Comparison of ENCODE assay signal across 16 cellular contexts in genomic region chr10:109427421-109427820, GRCh38.
DNase-seq lines count a peak whose midpoint lies in the region; ATAC-seq and TF ChIP-seq lines count a peak whose summit lies in the region.
"Had no signal": no experiment of that assay in that cellular context is flagged by ENCODE, and none has a peak within 500 bp of the region (broad histone marks: within the 10 kb centered on the region; RNA-seq: fewer than 3 reads in every experiment).

No MANE protein-coding gene starts in this region.

- no peaks in the 10 kb centered on the region for H3K79me2 ChIP-seq in H9 (ENCODE audit: insufficient read depth, low read length)

- no peak overlapping the region for H3K23ac ChIP-seq in H9 (ENCODE audit: insufficient read length, low read depth, low read length)

- H4K8ac ChIP-seq in H9 (replicated peaks; ENCODE audit: insufficient read length, low read depth, low read length): no peak overlapping the region

- no peak overlapping the region for H3K4me3 Mint-ChIP-seq in H9
- H3K4me3 Mint-ChIP-seq: activated naive CD8-positive, alpha-beta T cell had no signal

- H3K18ac ChIP-seq in H9 (ENCODE audit: insufficient read length, low read depth, low read length): no peak overlapping the region

- H2BK5ac ChIP-seq in H9 (ENCODE audit: insufficient read length, low read length): no peak overlapping the region

- H3K79me1 ChIP-seq in H9 (ENCODE audit: insufficient read depth, low read depth, low read length, poor library complexity, severe bottlenecking): no peaks in the 10 kb centered on the region

- H3K4me1 Mint-ChIP-seq in H9: peaks cover 9 to 11% of the 10 kb centered on the region in 2 experiments

- peak; percentile 57; the same call in 2 of the 3 replicates for TF ChIP-seq CTCF in H9 (conservative IDR thresholded peaks at IDR 0.05)

- H3K4me1 ChIP-seq in H9 (ENCODE audit: insufficient read depth, low read length): peaks cover 2% of the 10 kb centered on the region; the same call in 1 of the 2 replicates
- H3K4me1 ChIP-seq: upper lobe of right lung had no signal

- WGBS in H9 (ENCODE audit: extremely low coverage, insufficient read length, low lambda C conversion rate): no CpG with 5 or more reads among the region's 2 CpGs

- H3K27me3 Mint-ChIP-seq in H9 (ENCODE audit: low read depth): no peaks in the 10 kb centered on the region
- H3K27me3 Mint-ChIP-seq: activated naive CD8-positive, alpha-beta T cell had no signal

- no peak overlapping the region for H3T11ph ChIP-seq in H9 (ENCODE audit: low read length)

- no peaks in the 10 kb centered on the region for H3K9me3 Mint-ChIP-seq in H9

- in situ Hi-C loops in ACHN (cut with HindIII; ENCODE audit: low pct_ligation_motif_present, low pct_unique_long_range_greater_than_20kb, low sequenced_read_pairs): no loop called here

- no peak overlapping the region for H3K14ac ChIP-seq in H9 (ENCODE audit: insufficient read depth, low read length)

- H2BK120ac ChIP-seq in H9 (ENCODE audit: low read depth, low read length, poor library complexity, severe bottlenecking): no peak overlapping the region

- H2BK20ac ChIP-seq in H9 (ENCODE audit: low read depth, low read length, poor library complexity, severe bottlenecking): no peak overlapping the region

- no peak overlapping the region for H3K9ac ChIP-seq in H9 (ENCODE audit: extremely low read depth, insufficient read length, low read length)

- peak; percentile 15 for DNase-seq in ACHN
- no peak for DNase-seq in H9
- DNase-seq in amniotic stem cell (lab: John Stamatoyannopoulos, UW): peak; percentile 22
- peak; percentile 8 for DNase-seq in left kidney (ENCODE audit: low read depth, low spot score)
- DNase-seq in activated CD4-positive, CD25-positive, alpha-beta regulatory T cell treated with anti-CD3 and anti-CD28 coated beads, Interleukin-2, amount 50 U/mL, for 72 hours: no peak
- DNase-seq in stimulated activated naive CD8-positive, alpha-beta T cell treated with anti-CD3 and anti-CD28 coated beads, Interleukin-15, Interleukin-2, amounts not matched to agents 100 U/mL and 50 U/mL, for 24 hours: no peak
- DNase-seq: activated CD8-positive, alpha-beta memory T cell treated with anti-CD3 and anti-CD28 coated beads, Interleukin-2, amount 50 U/mL, for 4 hours; AML-193; SHP77 treated with DMSO at 0.1 percent for 48 hours; stimulated activated CD4-positive, alpha-beta T cell treated with anti-CD3 and anti-CD28 coated beads, Interleukin-1b, Interleukin-23, amount 100 ng/mL, for 48 hours; stimulated activated CD8-positive, alpha-beta memory T cell treated with anti-CD3 and anti-CD28 coated beads, Interleukin-4, amount 100 ng/mL, for 48 hours; upper lobe of right lung had no signal

- no peak overlapping the region for H2BK12ac ChIP-seq in H9 (ENCODE audit: insufficient read length, low read depth, low read length)

- H3K23me2 ChIP-seq in H9 (ENCODE audit: insufficient read length, low read depth, low read length, poor library complexity, severe bottlenecking): no peaks in the 10 kb centered on the region

- no peak overlapping the region for H3K56ac ChIP-seq in H9 (ENCODE audit: insufficient read length, low read depth, low read length)

- no peaks in the 10 kb centered on the region for H3K27me3 ChIP-seq in H9 (ENCODE audit: insufficient read depth, low read length)
- H3K27me3 ChIP-seq: upper lobe of right lung had no signal

- H3K27ac Mint-ChIP-seq in H9: peak overlapping the region in 1 of 3 experiments; percentile 73; a peak in 2 of 7 replicates
- H3K27ac Mint-ChIP-seq: activated naive CD8-positive, alpha-beta T cell had no signal

- H2BK15ac ChIP-seq in H9 (ENCODE audit: low read depth, low read length): no peak overlapping the region

- H4K20me1 ChIP-seq in H9 (ENCODE audit: control insufficient read depth, insufficient read depth, insufficient read length): no peaks in the 10 kb centered on the region

- H4K5ac ChIP-seq in H9 (ENCODE audit: insufficient read length, low read depth, low read length): no peak overlapping the region

- no peak overlapping the region for H3K4ac ChIP-seq in H9 (ENCODE audit: low read depth, low read length)

- no peaks in the 10 kb centered on the region for H3K9me3 ChIP-seq in H9 (ENCODE audit: control insufficient read depth, low read depth, low read length)
- H3K9me3 ChIP-seq: upper lobe of right lung had no signal

- H2AFZ ChIP-seq in H9 (ENCODE audit: low read length): no peak overlapping the region

- H3K36me3 Mint-ChIP-seq in H9 (ENCODE audit: insufficient read depth in 1 of 3, low read depth in 3 of 3): no peaks in the 10 kb centered on the region
- H3K36me3 Mint-ChIP-seq: activated naive CD8-positive, alpha-beta T cell had no signal

- ATAC-seq in stimulated activated naive CD8-positive, alpha-beta T cell treated with anti-CD3 and anti-CD28 coated beads, Interleukin-15, Interleukin-2, amounts not matched to agents 100 U/mL and 50 U/mL, for 24 hours: no peak
- no peak for ATAC-seq in HG03095 (IDR thresholded peaks at IDR 0.05; ENCODE audit: unreplicated experiment)
- ATAC-seq in HG03108 (IDR thresholded peaks at IDR 0.05; ENCODE audit: unreplicated experiment): no peak
- ATAC-seq: upper lobe of right lung had no signal

- no peak overlapping the region for H4K91ac ChIP-seq in H9 (ENCODE audit: insufficient read length, low read depth, low read length)

- no peak overlapping the region for H3K27ac ChIP-seq in H9 (ENCODE audit: insufficient read length, low read depth, low read length)
- H3K27ac ChIP-seq: coronary artery, upper lobe of right lung had no signal

- no peak overlapping the region for H2AK5ac ChIP-seq in H9 (ENCODE audit: insufficient read length, low read length)

- H3K4me2 ChIP-seq in H9 (ENCODE audit: insufficient read depth, insufficient read length, low read length): no peak overlapping the region

Comparison
In these comparisons a context has a peak if more than half of its experiments do, and no peak if none do; other contexts are left out.
1. DNase-seq: peak in ACHN (single experiment), amniotic stem cell (single experiment) and left kidney (single experiment); none in H9 (single experiment), activated CD4-positive, CD25-positive, alpha-beta regulatory T cell treated with anti-CD3 and anti-CD28 coated beads, Interleukin-2, amount 50 U/mL, for 72 hours (single experiment) and stimulated activated naive CD8-positive, alpha-beta T cell treated with anti-CD3 and anti-CD28 coated beads, Interleukin-15, Interleukin-2, amounts not matched to agents 100 U/mL and 50 U/mL, for 24 hours (single experiment).